In genomic region chr21:16243396-16243795, GRCh38 we compare ENCODE assay signal across 20 cellular contexts.
DNase-seq lines count a peak whose midpoint lies in the region; ATAC-seq and TF ChIP-seq lines count a peak whose summit lies in the region.
"Had no signal": no experiment of that assay in that cellular context is flagged by ENCODE, and none has a peak within 500 bp of the region (broad histone marks: within the 10 kb centered on the region; RNA-seq: fewer than 3 reads in every experiment).

No MANE protein-coding gene starts in this region.

- ATAC-seq in natural killer cell (no peak), GM21723 (IDR thresholded peaks at IDR 0.05; ENCODE audit: unreplicated experiment) (no peak)
- ATAC-seq: GM12878, HCT116, HepG2 had no signal

- intact Hi-C loops in natural killer cell (cut with micrococcal nuclease) = no loop called here

- TF ChIP-seq CTCF in LNCaP clone FGC (IDR thresholded peaks at IDR 0.05; ENCODE audit: control insufficient read depth, extremely low read depth, insufficient read depth) = no peak
- no peak for TF ChIP-seq CTCF in natural killer cell (IDR thresholded peaks at IDR 0.05)

- no peaks in the 10 kb centered on the region for H3K27me3 Mint-ChIP-seq in natural killer cell (ENCODE audit: low read depth in 2 of 2)
- H3K27me3 Mint-ChIP-seq: CD4-positive, alpha-beta T cell; IgD-negative memory B cell had no signal

- no peaks in the 10 kb centered on the region for H3K36me3 Mint-ChIP-seq in natural killer cell
- H3K36me3 Mint-ChIP-seq: IgD-negative memory B cell had no signal

- H3K4me3 Mint-ChIP-seq in natural killer cell = no peak overlapping the region
- H3K4me3 Mint-ChIP-seq: CD4-positive, alpha-beta T cell; HFFc6; IgD-negative memory B cell had no signal

- peak; percentile 10 for DNase-seq in Ammon's horn (ENCODE audit: low spot score)
- peak; percentile 83 for DNase-seq in LNCaP clone FGC (ENCODE audit: low read depth)
- peak; percentile 83 for DNase-seq in left kidney (ENCODE audit: low read depth, low spot score)
- peak; percentile 8 for DNase-seq in putamen (ENCODE audit: low spot score)
- DNase-seq in A172 (ENCODE audit: low spot score) = no peak
- no peak for DNase-seq in natural killer cell
- DNase-seq: ACHN; CD4-positive, alpha-beta T cell; DMS153; DND-41; EL; GOT3; H7; HFFc6; KBM-7 had no signal

- no peaks in the 10 kb centered on the region for H3K4me1 Mint-ChIP-seq in natural killer cell
- H3K4me1 Mint-ChIP-seq: IgD-negative memory B cell had no signal

- no peak overlapping the region for H3K4me3 ChIP-seq in LNCaP clone FGC (ENCODE audit: low read depth, low read length)
- H3K4me3 ChIP-seq: GM12878 had no signal

- peaks cover 2% of the 10 kb centered on the region in 2 donors for H3K9me3 Mint-ChIP-seq in natural killer cell
- H3K9me3 Mint-ChIP-seq: CD4-positive, alpha-beta T cell; HFFc6 had no signal

- H3K27ac Mint-ChIP-seq in natural killer cell = no peak overlapping the region
- H3K27ac Mint-ChIP-seq: CD4-positive, alpha-beta T cell; HFFc6; IgD-negative memory B cell had no signal

Comparison
In these comparisons a context has a peak if more than half of its experiments do, and no peak if none do; other contexts are left out.
1. DNase-seq: peak in Ammon's horn (single experiment), LNCaP clone FGC (single experiment), left kidney (single experiment) and putamen (single experiment); none in A172 (single experiment) and natural killer cell (single experiment).